ENCODE assay signal across 19 cellular contexts in genomic region chr11:75141166-75141565, GRCh38. TPM values are rescaled to one million over a fixed set of nuclear protein-coding genes. Genes with fewer than 3 reads are reported as not detected.
DNase-seq lines count a peak whose midpoint lies in the region; ATAC-seq, FAIRE-seq and TF ChIP-seq lines count a peak whose summit lies in the region.
"Had no signal": no experiment of that assay in that cellular context is flagged by ENCODE, and none has a peak within 500 bp of the region (broad histone marks: within the 10 kb centered on the region; RNA-seq: fewer than 3 reads in every experiment).

No MANE protein-coding gene starts in this region.

- H3K23ac ChIP-seq in IMR-90 (ENCODE audit: low read depth, low read length), result no peak overlapping the region
- no peak overlapping the region for H3K23ac ChIP-seq in H1 (ENCODE audit: insufficient read length)

- H3K27me3 ChIP-seq in IMR-90 (ENCODE audit: control insufficient read depth, insufficient read depth, low read length), result peaks cover 19% of the 10 kb centered on the region
- no peaks in the 10 kb centered on the region for H3K27me3 ChIP-seq in H1 (replicated peaks in 1 of 4; ENCODE audit: control insufficient read depth in 3 of 4, extremely low read depth in 1 of 4, insufficient read depth in 3 of 4, low read length in 3 of 4)
- H3K27me3 ChIP-seq in suprapubic skin, result no peaks in the 10 kb centered on the region
- H3K27me3 ChIP-seq: MG63, SJCRH30 had no signal

- H2BK12ac ChIP-seq in H1 (ENCODE audit: low read depth, low read length), result peak overlapping the region; percentile 75; the same call in 1 of the 2 replicates

- H3K36me3 ChIP-seq in IMR-90 (ENCODE audit: control insufficient read depth, insufficient read depth, low read length) (no peaks in the 10 kb centered on the region), H1 (ENCODE audit: control insufficient read depth in 2 of 4, insufficient read depth in 4 of 4, low read length in 3 of 4) (no peaks in the 10 kb centered on the region), suprapubic skin (no peaks in the 10 kb centered on the region)
- H3K36me3 ChIP-seq: MG63, SJCRH30 had no signal

- in situ Hi-C loops in IMR-90 (cut with MboI; ENCODE audit: low sequenced_read_pairs), result no loop called here

- no peaks in the 10 kb centered on the region for H3K23me2 ChIP-seq in H1 (ENCODE audit: low read depth, low read length)

- H4K5ac ChIP-seq in IMR-90 (ENCODE audit: low read depth, low read length) (no peak overlapping the region), H1 (ENCODE audit: insufficient read length, low read depth, low read length) (no peak overlapping the region)

- H4K8ac ChIP-seq in IMR-90 (ENCODE audit: low read depth in 2 of 2, low read length in 2 of 2) (no peak overlapping the region), H1 (ENCODE audit: extremely low read depth, insufficient read depth, low read length) (no peak overlapping the region)

- CTCF ChIA-PET in IMR-90 (lab: Yijun Ruan, JAX) (interaction anchor here (0.7 to 2.9 kb wide), 19 partner anchors 10 to 341 kb away, joined by 3 to 38 read pairs (median 3); partner anchors contain the start of genes NEU3, SLCO2B1 and TPBGL), H1 (lab: Charles Lee; ENCODE audit: partially characterized antibody) (interaction anchor here (0.9 to 29.8 kb wide), 45 partner anchors 11 to 282 kb away, joined by 3 to 952 read pairs (median 6); partner anchors contain the start of genes SLCO2B1 and TPBGL)

- H3K27ac ChIP-seq in IMR-90 (ENCODE audit: insufficient read depth, low read length) (no peak overlapping the region), H1 (ENCODE audit: low read depth, low read length) (no peak overlapping the region), suprapubic skin (no peak overlapping the region)
- H3K27ac ChIP-seq: KMS-11, SJCRH30 had no signal

- H3K14ac ChIP-seq in IMR-90 (replicated peaks; ENCODE audit: low read depth, low read length) (no peak overlapping the region), H1 (ENCODE audit: insufficient read length) (no peak overlapping the region)

- H2AK9ac ChIP-seq in IMR-90 (replicated peaks; ENCODE audit: low read depth, low read length, poor library complexity), result no peak overlapping the region

- peaks cover 2% of the 10 kb centered on the region; the same call in 1 of the 2 replicates for H3K4me1 ChIP-seq in IMR-90 (ENCODE audit: control insufficient read depth, insufficient read depth, low read length)
- H3K4me1 ChIP-seq in H1 (replicated peaks in 1 of 4; ENCODE audit: control insufficient read depth in 3 of 4, insufficient read depth in 4 of 4, low read length in 3 of 4), result no peaks in the 10 kb centered on the region
- peaks cover 15% of the 10 kb centered on the region for H3K4me1 ChIP-seq in suprapubic skin

- H3K18ac ChIP-seq in IMR-90 (ENCODE audit: low read depth, low read length) (no peak overlapping the region), H1 (ENCODE audit: extremely low read depth, low read length) (no peak overlapping the region)

- TF ChIP-seq CTCF in IMR-90 (conservative IDR thresholded peaks at IDR 0.05; ENCODE audit: low read depth, low read length), result no peak
- TF ChIP-seq CTCF in H1 (IDR thresholded peaks at IDR 0.05; ENCODE audit: control extremely low read depth in 1 of 3, insufficient read depth in 1 of 3, low read depth in 1 of 3, low read length in 3 of 3), result no peak
- TF ChIP-seq CTCF in suprapubic skin (IDR thresholded peaks at IDR 0.05), result no peak

- no peak overlapping the region for H3K4me2 ChIP-seq in IMR-90 (ENCODE audit: low read depth, low read length)
- H3K4me2 ChIP-seq in H1 (ENCODE audit: insufficient read depth in 1 of 2, low read depth in 2 of 2, low read length in 2 of 2), result no peak overlapping the region
- H3K4me2 ChIP-seq: KMS-11 had no signal

- peaks cover 5% of the 10 kb centered on the region for H3K9me1 ChIP-seq in IMR-90 (ENCODE audit: insufficient read depth, low read length)

- no peaks in the 10 kb centered on the region for H3K79me1 ChIP-seq in IMR-90 (ENCODE audit: low read depth in 1 of 2, low read length in 2 of 2)
- H3K79me1 ChIP-seq in H1 (ENCODE audit: low read depth, low read length), result no peaks in the 10 kb centered on the region

- H3K9ac ChIP-seq in IMR-90 (ENCODE audit: low read depth, low read length), result no peak overlapping the region
- no peak overlapping the region for H3K9ac ChIP-seq in H1 (replicated peaks in 1 of 4; ENCODE audit: extremely low read depth in 1 of 4, low read depth in 3 of 4, low read length in 3 of 4)
- H3K9ac ChIP-seq: KMS-11 had no signal

- dilution Hi-C loops in IMR-90 (cut with HindIII; ENCODE audit: low sequenced_read_pairs, unreplicated experiment), result no loop called here

- H2BK15ac ChIP-seq in IMR-90 (ENCODE audit: low read depth, low read length) (no peak overlapping the region), H1 (ENCODE audit: low read length) (0 out of 2 replicates have a peak overlapping the region, but pooled peaks have one; percentile 61)

- no peak overlapping the region for H3K4ac ChIP-seq in IMR-90 (ENCODE audit: low read depth, low read length)
- no peak overlapping the region for H3K4ac ChIP-seq in H1 (replicated peaks; ENCODE audit: insufficient read length, low read depth, low read length)

- DNase-seq in Right ventricle myocardium inferior (ENCODE audit: missing footprints) (peak; percentile 26), Right ventricle myocardium superior (no peak), IMR-90 (no peak), H1 (ENCODE audit: low read depth in 1 of 2, low spot score in 2 of 2) (no peak), LoVo (ENCODE audit: low spot score) (no peak), suprapubic skin (ENCODE audit: low spot score in 2 of 2) (no peak), NCI-H1105 (lab: John Stamatoyannopoulos, UW) (no peak)
- DNase-seq: DMS79, NCI-H1105 treated with DMSO at 0.1 percent for 48 hours, NCI-H1694 treated with DMSO at 0.1 percent for 48 hours, NCI-H2107, NCI-H226 had no signal

- H3K56ac ChIP-seq in IMR-90 (ENCODE audit: extremely low read depth, insufficient read depth, low read length) (no peak overlapping the region), H1 (replicated peaks; ENCODE audit: insufficient read length, low read depth, low read length) (no peak overlapping the region)

- TF ChIP-seq EP300 in H1 (IDR thresholded peaks at IDR 0.05; ENCODE audit: borderline replicate concordance in 1 of 2, low read depth in 2 of 2, low read length in 2 of 2), result no peak
- TF ChIP-seq EP300 in suprapubic skin (IDR thresholded peaks at IDR 0.05), result no peak

- TF ChIP-seq RAD21 in IMR-90 (IDR thresholded peaks at IDR 0.05; ENCODE audit: low read length) (no peak), H1 (IDR thresholded peaks at IDR 0.05 in 1 of 2, conservative IDR thresholded peaks at IDR 0.05 in 1 of 2; ENCODE audit: low read depth in 2 of 2, low read length in 2 of 2) (no peak)

- H2BK120ac ChIP-seq in IMR-90 (ENCODE audit: low read depth, low read length) (no peak overlapping the region), H1 (replicated peaks; ENCODE audit: low read depth, low read length) (no peak overlapping the region)

- TF ChIP-seq POLR2A in IMR-90 (IDR thresholded peaks at IDR 0.05; ENCODE audit: low read depth, low read length) (no peak), H1 (IDR thresholded peaks at IDR 0.05; ENCODE audit: control extremely low read depth in 1 of 2, low read depth in 2 of 2, low read length in 2 of 2) (no peak), suprapubic skin (IDR thresholded peaks at IDR 0.05) (no peak)

- WGBS in IMR-90 (ENCODE audit: extremely low coverage in 2 of 2, insufficient read length in 1 of 2), 2 experiments, result 41% methylated on average over 6 of the region's 6 CpGs; no CpG with 5 or more reads in 1 of the 2 experiments
- WGBS in H1 (ENCODE audit: extremely low coverage in 1 of 2, insufficient coverage in 1 of 2, insufficient read length in 1 of 2, insufficient replicate concordance in 2 of 2, low coverage in 1 of 2, low lambda C conversion rate in 2 of 2, missing lambda C conversion rate in 1 of 2), 2 experiments, result 69% methylated on average over 6 of the region's 6 CpGs; no CpG with 5 or more reads in 1 of the 2 experiments
- 73% methylated on average over 6 of the region's 6 CpGs for WGBS in suprapubic skin

- H2AFZ ChIP-seq in IMR-90 (replicated peaks; ENCODE audit: low read length, poor library complexity) (no peak overlapping the region), H1 (ENCODE audit: low read length) (no peak overlapping the region)

- intact Hi-C loops in Right ventricle myocardium inferior (cut with DNase I) (loop anchor here (2.0 kb wide), 2 partner anchors 100 to 108 kb away; partner anchors contain the start of gene TPBGL), Right ventricle myocardium superior (cut with DNase I) (loop anchor here (2.0 to 5.0 kb wide), 2 partner anchors 108 to 209 kb away; no protein-coding TSS in a partner anchor), IMR-90 (cut with micrococcal nuclease) (no loop called here)

- ATAC-seq in Right ventricle myocardium inferior (no peak), Right ventricle myocardium superior (ENCODE audit: poor library complexity) (no peak), IMR-90 (ENCODE audit: low read depth) (no peak), HG02678 (IDR thresholded peaks at IDR 0.05; ENCODE audit: unreplicated experiment) (no peak)

- no peak for FAIRE-seq in H1 (lab: Jason Lieb, UNC)

- H3K9me3 ChIP-seq in IMR-90 (ENCODE audit: control insufficient read depth, insufficient read depth, low read length) (no peaks in the 10 kb centered on the region), H1 (ENCODE audit: insufficient read depth in 2 of 2, low read depth in 1 of 2, low read length in 1 of 2) (peaks cover 0 to 2% of the 10 kb centered on the region in 2 experiments; a peak in 1 of 4 replicates), suprapubic skin (no peaks in the 10 kb centered on the region)
- H3K9me3 ChIP-seq: MG63, SJCRH30 had no signal

- H2AK5ac ChIP-seq in IMR-90 (ENCODE audit: low read depth, low read length) (peak overlapping the region; percentile 62; the same call in 1 of the 2 replicates), H1 (ENCODE audit: low read depth, low read length) (peak overlapping the region; percentile 87; the same call in 1 of the 2 replicates)

- H2BK20ac ChIP-seq in IMR-90 (ENCODE audit: low read depth, low read length) (no peak overlapping the region), H1 (ENCODE audit: low read length) (0 out of 2 replicates have a peak overlapping the region, but pooled peaks have one; percentile 61)

- BruUV-seq in IMR-90 (replicated peaks; lab: Mats Ljungman, UMichigan), result no TSS peak

- H3K79me2 ChIP-seq in H1 (ENCODE audit: control insufficient read depth in 1 of 2, insufficient read depth in 2 of 2, low read length in 2 of 2), result no peaks in the 10 kb centered on the region

- H4K91ac ChIP-seq in IMR-90 (ENCODE audit: insufficient read depth, low read depth, low read length) (no peak overlapping the region), H1 (replicated peaks; ENCODE audit: insufficient read length, low read length) (no peak overlapping the region)

- H4K20me1 ChIP-seq in IMR-90 (ENCODE audit: insufficient read depth, low read length) (no peaks in the 10 kb centered on the region), H1 (replicated peaks in 1 of 2; ENCODE audit: control insufficient read depth in 1 of 2, insufficient read depth in 2 of 2, low read length in 2 of 2) (peaks cover 0 to 2% of the 10 kb centered on the region in 2 experiments)

- no peak overlapping the region for H2BK5ac ChIP-seq in IMR-90 (ENCODE audit: low read depth, low read length, poor library complexity, severe bottlenecking)
- H2BK5ac ChIP-seq in H1 (ENCODE audit: low read depth, low read length), result no peak overlapping the region

- H3K4me3 ChIP-seq in IMR-90 (ENCODE audit: insufficient read depth, low read depth, low read length), result no peak overlapping the region
- H3K4me3 ChIP-seq in H1 (ENCODE audit: extremely low read depth in 1 of 4, insufficient read depth in 2 of 4, low read depth in 3 of 4, low read length in 4 of 4), result no peak overlapping the region
- H3K4me3 ChIP-seq in suprapubic skin, result no peak overlapping the region
- H3K4me3 ChIP-seq: MG63, SJCRH30 had no signal

- POLR2A ChIA-PET in IMR-90 (lab: Charles Lee; ENCODE audit: unreplicated experiment), result no interaction called here
- POLR2A ChIA-PET in H1 (lab: Charles Lee; ENCODE audit: partially characterized antibody), result interaction anchor here (1.1 to 1.5 kb wide), 3 partner anchors 64 to 118 kb away, joined by 3 to 4 read pairs (median 3); no protein-coding TSS in a partner anchor

RNA-seq across cellular contexts. Expression of gene SLCO2B1, which starts 9.7 kb away (rescaled TPM):
- 33.4 TPM for total RNA-seq in Right ventricle myocardium inferior
- total RNA-seq in Right ventricle myocardium superior, result 28.2 TPM
- not detected in 2 replicates for total RNA-seq in IMR-90 (2012; rRNA removed)
- not detected in 2 replicates for polyA plus RNA-seq in IMR-90 (2012; rRNA removed)
- not detected in 2 replicates for polyA plus RNA-seq in IMR-90 (2012; cell fraction: cytosol; rRNA removed)
- polyA plus RNA-seq in IMR-90 (2012; cell fraction: nucleus; rRNA removed; ENCODE audit: low replicate concordance), result not detected in 2 replicates
- total RNA-seq in H1 (2021; fragmentation: NEBNext Ultra II Directional; extraction: Animal tissue kit (Norgen Biotek cat#: 25700)), result not detected in 2 replicates
- 0.03 and 0.14 TPM in 2 replicates for polyA plus RNA-seq in H1 (2011; rRNA removed)
- 0.03 TPM for polyA plus RNA-seq in H1 (2011; cell fraction: cytosol; rRNA removed)
- polyA plus RNA-seq in H1 (2011; cell fraction: nucleus; rRNA removed), result 0.04 TPM
- 0.04 to 0.17 TPM (median 0.16 TPM) in 3 of 4 replicates, not detected in the other for polyA plus RNA-seq in H1 (2012, experiment 1 of 2)
- not detected for polyA plus RNA-seq in H1 (2012, experiment 2 of 2)
- 0.06 TPM for polyA plus RNA-seq in H1 (2013, experiment 1 of 2)
- 0.02 TPM for polyA plus RNA-seq in H1 (2013, experiment 2 of 2)
- not detected in 2 replicates for polyA minus RNA-seq in H1 (2011; rRNA and poly(A)+ RNA removed)
- not detected for polyA minus RNA-seq in H1 (2011; cell fraction: cytosol; rRNA and poly(A)+ RNA removed)
- polyA minus RNA-seq in H1 (2011; cell fraction: nucleus; rRNA and poly(A)+ RNA removed), result not detected
- 1 to 10 TPM; 6.1 to 9.7 (median 7.1) TPM for total RNA-seq in suprapubic skin
- total RNA-seq: CD4-positive, CD25-positive, alpha-beta regulatory T cell; G401 had no signal
- polyA plus RNA-seq: CD4-positive, CD25-positive, alpha-beta regulatory T cell had no signal

RNA-seq across cellular contexts. Expression of gene OR2AT4, which starts 44.5 kb away (rescaled TPM):
- total RNA-seq in Right ventricle myocardium inferior (not detected), Right ventricle myocardium superior (not detected), IMR-90 (2012; rRNA removed) (not detected in 2 replicates), suprapubic skin (not detected)
- polyA plus RNA-seq in IMR-90 (2012; rRNA removed) (not detected in 2 replicates), H1 (2011; rRNA removed) (0.09 TPM in 1 of 2 replicates, not detected in the other)
- polyA plus RNA-seq in IMR-90 (2012; cell fraction: cytosol; rRNA removed), result not detected in 2 replicates
- polyA plus RNA-seq in IMR-90 (2012; cell fraction: nucleus; rRNA removed; ENCODE audit: low replicate concordance), result not detected in 2 replicates
- total RNA-seq in H1 (2021; fragmentation: NEBNext Ultra II Directional; extraction: Animal tissue kit (Norgen Biotek cat#: 25700)), result not detected in 2 replicates
- 0.01 TPM for polyA plus RNA-seq in H1 (2011; cell fraction: cytosol; rRNA removed)
- 0.14 TPM for polyA plus RNA-seq in H1 (2011; cell fraction: nucleus; rRNA removed)
- not detected in 4 replicates for polyA plus RNA-seq in H1 (2012, experiment 1 of 2)
- not detected for polyA plus RNA-seq in H1 (2012, experiment 2 of 2)
- not detected for polyA plus RNA-seq in H1 (2013, experiment 1 of 2)
- not detected for polyA plus RNA-seq in H1 (2013, experiment 2 of 2)
- polyA minus RNA-seq in H1 (2011; rRNA and poly(A)+ RNA removed), result not detected in 2 replicates
- polyA minus RNA-seq in H1 (2011; cell fraction: cytosol; rRNA and poly(A)+ RNA removed), result not detected
- polyA minus RNA-seq in H1 (2011; cell fraction: nucleus; rRNA and poly(A)+ RNA removed), result not detected
- total RNA-seq: CD4-positive, CD25-positive, alpha-beta regulatory T cell; G401; RPMI7951; SJCRH30 had no signal
- polyA plus RNA-seq: CD4-positive, CD25-positive, alpha-beta regulatory T cell had no signal
